In genomic region chr22:50474711-50475651, GRCh38 we compare ENCODE assay signal across 8 cellular contexts. TPM values are rescaled to one million over a fixed set of nuclear protein-coding genes. Genes with fewer than 3 reads are reported as not detected.
DNase-seq lines count a peak whose midpoint lies in the region; ATAC-seq and TF ChIP-seq lines count a peak whose summit lies in the region.

A gene with protein sequence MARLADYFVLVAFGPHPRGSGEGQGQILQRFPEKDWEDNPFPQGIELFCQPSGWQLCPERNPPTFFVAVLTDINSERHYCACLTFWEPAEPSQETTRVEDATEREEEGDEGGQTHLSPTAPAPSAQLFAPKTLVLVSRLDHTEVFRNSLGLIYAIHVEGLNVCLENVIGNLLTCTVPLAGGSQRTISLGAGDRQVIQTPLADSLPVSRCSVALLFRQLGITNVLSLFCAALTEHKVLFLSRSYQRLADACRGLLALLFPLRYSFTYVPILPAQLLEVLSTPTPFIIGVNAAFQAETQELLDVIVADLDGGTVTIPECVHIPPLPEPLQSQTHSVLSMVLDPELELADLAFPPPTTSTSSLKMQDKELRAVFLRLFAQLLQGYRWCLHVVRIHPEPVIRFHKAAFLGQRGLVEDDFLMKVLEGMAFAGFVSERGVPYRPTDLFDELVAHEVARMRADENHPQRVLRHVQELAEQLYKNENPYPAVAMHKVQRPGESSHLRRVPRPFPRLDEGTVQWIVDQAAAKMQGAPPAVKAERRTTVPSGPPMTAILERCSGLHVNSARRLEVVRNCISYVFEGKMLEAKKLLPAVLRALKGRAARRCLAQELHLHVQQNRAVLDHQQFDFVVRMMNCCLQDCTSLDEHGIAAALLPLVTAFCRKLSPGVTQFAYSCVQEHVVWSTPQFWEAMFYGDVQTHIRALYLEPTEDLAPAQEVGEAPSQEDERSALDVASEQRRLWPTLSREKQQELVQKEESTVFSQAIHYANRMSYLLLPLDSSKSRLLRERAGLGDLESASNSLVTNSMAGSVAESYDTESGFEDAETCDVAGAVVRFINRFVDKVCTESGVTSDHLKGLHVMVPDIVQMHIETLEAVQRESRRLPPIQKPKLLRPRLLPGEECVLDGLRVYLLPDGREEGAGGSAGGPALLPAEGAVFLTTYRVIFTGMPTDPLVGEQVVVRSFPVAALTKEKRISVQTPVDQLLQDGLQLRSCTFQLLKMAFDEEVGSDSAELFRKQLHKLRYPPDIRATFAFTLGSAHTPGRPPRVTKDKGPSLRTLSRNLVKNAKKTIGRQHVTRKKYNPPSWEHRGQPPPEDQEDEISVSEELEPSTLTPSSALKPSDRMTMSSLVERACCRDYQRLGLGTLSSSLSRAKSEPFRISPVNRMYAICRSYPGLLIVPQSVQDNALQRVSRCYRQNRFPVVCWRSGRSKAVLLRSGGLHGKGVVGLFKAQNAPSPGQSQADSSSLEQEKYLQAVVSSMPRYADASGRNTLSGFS (N-terminal part only) (minus strand): TSS chr22:50475035. CDS start chr22:50474840, 195 bp downstream.

- ATAC-seq in HG03097 (IDR thresholded peaks at IDR 0.05; ENCODE audit: low FRiP score, unreplicated experiment): peak; percentile 70

- TF ChIP-seq POLR2A in GM18526 (IDR thresholded peaks at IDR 0.05; ENCODE audit: extremely low read depth, insufficient read length) (peak; percentile 55), spleen (IDR thresholded peaks at IDR 0.05) (peak in 1 of 3 donors; percentile 54)

- WGBS in spleen, 5 donors: 1 to 17% (median 3%) methylated on average over 8 to 97 of the region's 97 CpGs

- no peak for TF ChIP-seq CTCF in spleen (IDR thresholded peaks at IDR 0.05 in 8 of 11, conservative IDR thresholded peaks at IDR 0.05 in 3 of 11)

- peaks cover 0 to 11% (median 0%) of the 10 kb centered on the region in 7 donors for H3K27me3 ChIP-seq in spleen (replicated peaks in 1 of 7)

- H3K4me3 ChIP-seq in spleen: peak within 1 kb of the TSS; percentile 57 to 97 (median 80)

- H3K27ac ChIP-seq in spleen: peak within 1 kb of the TSS; percentile 74 to 91 (median 84)

- peak; percentile 98 for DNase-seq in 8988T
- DNase-seq in NCI-H345 treated with DMSO at 0.1 percent for 48 hours (lab: John Stamatoyannopoulos, UW; ENCODE audit: unreplicated experiment): peak; percentile 47
- peak; percentile 94 for DNase-seq in activated CD4-positive, CD25-positive, alpha-beta regulatory T cell treated with anti-CD3 and anti-CD28 coated beads, Interleukin-2, amount 50 U/mL, for 72 hours
- peak; percentile 92 for DNase-seq in cerebellar cortex (ENCODE audit: low spot score)
- peak; percentile 88 for DNase-seq in iris pigment epithelial cell (ENCODE audit: low read depth)
- DNase-seq in spleen: peak; percentile 97

- intact Hi-C loops in spleen (cut with DNase I; ENCODE audit: low total_unique reads): loop anchor here (10.0 kb wide), 1 partner anchor 130 kb away; the partner anchor contains the start of gene PPP6R2

- H3K36me3 ChIP-seq in spleen: no peaks in the 10 kb centered on the region

- H3K9me3 ChIP-seq in spleen: no peaks in the 10 kb centered on the region

- H3K4me1 ChIP-seq in spleen: peaks cover 43 to 52% (median 48%) of the 10 kb centered on the region in 6 donors

RNA-seq across cellular contexts. Expression of the gene that starts here (rescaled TPM):
- total RNA-seq in spleen: 10 to 100 TPM; 65.2 to 96.9 (median 78.9) TPM
- polyA plus RNA-seq in spleen: 10 to 100 TPM; 35.7 to 63.3 (median 36.8) TPM

Comparison
In these comparisons a context has a peak if more than half of its experiments do, and no peak if none do; other contexts are left out.
1. Peak in every context shown above with its lines: DNase-seq, ATAC-seq, H3K4me3 ChIP-seq and H3K27ac ChIP-seq.
2. DNase-seq: peak in every context shown above with its lines; median percentile 98 in 8988T; 97 in spleen; 94 in activated CD4-positive, CD25-positive, alpha-beta regulatory T cell treated with anti-CD3 and anti-CD28 coated beads, Interleukin-2, amount 50 U/mL, for 72 hours; 92 in cerebellar cortex; 88 in iris pigment epithelial cell; 47 in NCI-H345 treated with DMSO at 0.1 percent for 48 hours.